Comparison of ENCODE assay signal across 31 cellular contexts in genomic region chr17:31105991-31106390, GRCh38.
"Had no signal": no experiment of that assay in that cellular context is flagged by ENCODE, and none has a peak within 500 bp of the region (broad histone marks: within the 10 kb centered on the region; RNA-seq: fewer than 3 reads in every experiment).

No MANE protein-coding gene starts in this region.

- H3K9me3 ChIP-seq: ascending aorta had no signal

- H3K27ac ChIP-seq: ascending aorta, cardiac muscle cell, WERI-Rb-1 had no signal

- FAIRE-seq: bronchial epithelial cell had no signal

- H3K27me3 ChIP-seq: ascending aorta, cardiac muscle cell had no signal

- DNase-seq: activated CD4-positive, alpha-beta memory T cell treated with anti-CD3 and anti-CD28 coated beads, Interleukin-2, amount 10 ng/mL, durations not matched to agents 7 days and 5 days; activated CD4-positive, alpha-beta T cell treated with anti-CD3 and anti-CD28 coated beads for 1 hour; activated CD4-positive, alpha-beta T cell treated with anti-CD3 and anti-CD28 coated beads for 36 hours; activated CD4-positive, alpha-beta T cell treated with anti-CD3 and anti-CD28 coated beads for 48 hours; activated CD4-positive, alpha-beta T cell treated with anti-CD3 and anti-CD28 coated beads, Interleukin-2, amount 10 ng/mL, durations not matched to agents 7 days and 5 days; activated CD4-positive, alpha-beta T cell treated with anti-CD3 and anti-CD28 coated beads, Interleukin-2, amount 50 U/mL, for 48 hours; activated CD4-positive, CD25-positive, alpha-beta regulatory T cell; activated CD8-positive, alpha-beta memory T cell treated with anti-CD3 and anti-CD28 coated beads for 24 hours; activated CD8-positive, alpha-beta memory T cell treated with anti-CD3 and anti-CD28 coated beads, Interleukin-2, amount 10 ng/mL, durations not matched to agents 7 days and 5 days; activated CD8-positive, alpha-beta memory T cell treated with anti-CD3 and anti-CD28 coated beads, Interleukin-2, amount 50 U/mL, for 48 hours; activated CD8-positive, alpha-beta T cell treated with anti-CD3 and anti-CD28 coated beads, Interleukin-2, amount 10 ng/mL, durations not matched to agents 7 days and 5 days; activated effector memory CD4-positive, alpha-beta T cell treated with Interleukin-2 at 50 U/mL for 16 hours; activated gamma-delta T cell; activated naive CD4-positive, alpha-beta T cell treated with anti-CD3 and anti-CD28 coated beads, Interleukin-2, amount 10 ng/mL, durations not matched to agents 7 days and 5 days; activated naive CD4-positive, alpha-beta T cell treated with Interleukin-2 at 50 U/mL for 16 hours; activated naive CD8-positive, alpha-beta T cell treated with anti-CD3 and anti-CD28 coated beads, Interleukin-2, amount 10 ng/mL, durations not matched to agents 7 days and 5 days; activated naive CD8-positive, alpha-beta T cell treated with anti-CD3 and anti-CD28 coated beads, Interleukin-2, amount 50 U/mL, for 24 hours; activated T-cell treated with anti-CD3 and anti-CD28 coated beads, Interleukin-2, amount 50 U/mL, for 24 hours; activated T-cell treated with anti-CD3 and anti-CD28 coated beads, Interleukin-2, amount 50 U/mL, for 48 hours; amygdala; anterior cingulate cortex; caudate nucleus; cerebellar nuclear complex; T-helper 2 cell; T-helper 9 cell; WERI-Rb-1 had no signal

- H3K36me3 ChIP-seq: ascending aorta, cardiac muscle cell, WERI-Rb-1 had no signal

- ATAC-seq: activated CD4-positive, alpha-beta T cell treated with anti-CD3 and anti-CD28 coated beads for 36 hours; activated CD4-positive, CD25-positive, alpha-beta regulatory T cell treated with anti-CD3 and anti-CD28 coated beads, Interleukin-2, amount 50 U/mL, for 24 hours; activated CD8-positive, alpha-beta memory T cell treated with anti-CD3 and anti-CD28 coated beads, Interleukin-2, amount 10 ng/mL, durations not matched to agents 7 days and 5 days; activated CD8-positive, alpha-beta T cell treated with anti-CD3 and anti-CD28 coated beads, Interleukin-2, amount 10 ng/mL, durations not matched to agents 7 days and 5 days; activated naive CD8-positive, alpha-beta T cell treated with anti-CD3 and anti-CD28 coated beads, Interleukin-2, amount 50 U/mL, for 24 hours; WTC11 had no signal

- H3K4me3 ChIP-seq: ascending aorta, cardiac muscle cell had no signal
